25 cellular contexts compared by ENCODE assay signal in genomic region chr11:94423467-94423866, GRCh38. TPM values are rescaled to one million over a fixed set of nuclear protein-coding genes. Genes with fewer than 3 reads are reported as not detected.
DNase-seq lines count a peak whose midpoint lies in the region; ATAC-seq and TF ChIP-seq lines count a peak whose summit lies in the region.
"Had no signal": no experiment of that assay in that cellular context is flagged by ENCODE, and none has a peak within 500 bp of the region (broad histone marks: within the 10 kb centered on the region; RNA-seq: fewer than 3 reads in every experiment).

No MANE protein-coding gene starts in this region.

- H3K4me1 Mint-ChIP-seq in H9 (peaks cover 6 to 12% of the 10 kb centered on the region in 2 experiments), endodermal cell (no peaks in the 10 kb centered on the region)

- H2BK5ac ChIP-seq in H9 (ENCODE audit: insufficient read length, low read length) = no peak overlapping the region

- no peaks in the 10 kb centered on the region for H3K27me3 ChIP-seq in H9 (ENCODE audit: insufficient read depth, low read length)
- H3K27me3 ChIP-seq in thyroid gland = no peaks in the 10 kb centered on the region
- no peaks in the 10 kb centered on the region for H3K27me3 ChIP-seq in breast epithelium
- H3K27me3 ChIP-seq in endodermal cell (ENCODE audit: control insufficient read depth, insufficient read depth, low read length, poor library complexity, severe bottlenecking) = no peaks in the 10 kb centered on the region
- H3K27me3 ChIP-seq: Peyer's patch, SJSA1 had no signal

- H3K4me1 ChIP-seq in H9 (ENCODE audit: insufficient read depth, low read length) = no peaks in the 10 kb centered on the region
- peaks cover 4 to 14% of the 10 kb centered on the region in 2 donors for H3K4me1 ChIP-seq in thyroid gland
- H3K4me1 ChIP-seq in breast epithelium = no peaks in the 10 kb centered on the region
- H3K4me1 ChIP-seq in endodermal cell (ENCODE audit: control insufficient read depth, insufficient read depth, low read length) = no peaks in the 10 kb centered on the region
- H3K4me1 ChIP-seq: Peyer's patch, SJSA1 had no signal

- no peak overlapping the region for H3K4me2 ChIP-seq in H9 (ENCODE audit: insufficient read depth, insufficient read length, low read length)
- H3K4me2 ChIP-seq: A549 had no signal

- peak overlapping the region in 1 of 3 experiments; percentile 28; a peak in 1 of 7 replicates for H3K27ac Mint-ChIP-seq in H9
- H3K27ac Mint-ChIP-seq in endodermal cell = no peak overlapping the region

- no peak overlapping the region for H2BK15ac ChIP-seq in H9 (ENCODE audit: low read depth, low read length)

- H3K79me1 ChIP-seq in H9 (ENCODE audit: insufficient read depth, low read depth, low read length, poor library complexity, severe bottlenecking) = no peaks in the 10 kb centered on the region

- H3K27me3 Mint-ChIP-seq in H9 (ENCODE audit: low read depth) (no peaks in the 10 kb centered on the region; the same call in 1 of the 2 replicates), endodermal cell (ENCODE audit: insufficient read depth) (no peaks in the 10 kb centered on the region)
- H3K27me3 Mint-ChIP-seq: CD4-positive, CD25-positive, alpha-beta regulatory T cell had no signal

- H3K4me3 ChIP-seq in epithelial cell of proximal tubule (ENCODE audit: low read depth, low read length) (no peak overlapping the region), thyroid gland (replicated peaks in 1 of 3) (no peak overlapping the region), breast epithelium (no peak overlapping the region), endodermal cell (ENCODE audit: low read length) (no peak overlapping the region)
- H3K4me3 ChIP-seq: A549, Peyer's patch, SJSA1 had no signal

- H2AK5ac ChIP-seq in H9 (ENCODE audit: insufficient read length, low read length) = no peak overlapping the region

- TF ChIP-seq CTCF in H9 (conservative IDR thresholded peaks at IDR 0.05) (no peak), epithelial cell of proximal tubule (conservative IDR thresholded peaks at IDR 0.05; ENCODE audit: low read depth, low read length) (peak; percentile 36), thyroid gland (IDR thresholded peaks at IDR 0.05) (peak in 4 of 6 experiments; percentile 20 to 51 (median 42)), breast epithelium (IDR thresholded peaks at IDR 0.05) (no peak), endodermal cell (conservative IDR thresholded peaks at IDR 0.05) (no peak)

- peak in 1 of 2 donors; percentile 24 for TF ChIP-seq POLR2A in thyroid gland (IDR thresholded peaks at IDR 0.05)
- TF ChIP-seq POLR2A in breast epithelium (IDR thresholded peaks at IDR 0.05) = no peak

- no peak overlapping the region for H2AFZ ChIP-seq in H9 (ENCODE audit: low read length)

- no peak overlapping the region for H4K5ac ChIP-seq in H9 (ENCODE audit: insufficient read length, low read depth, low read length)

- peaks cover 7 to 35% (median 21%) of the 10 kb centered on the region in 3 experiments for H3K36me3 Mint-ChIP-seq in H9 (ENCODE audit: insufficient read depth in 1 of 3, low read depth in 3 of 3)
- H3K36me3 Mint-ChIP-seq in endodermal cell (ENCODE audit: low read depth) = peaks cover 41% of the 10 kb centered on the region

- no peak for ATAC-seq in HG02610 (IDR thresholded peaks at IDR 0.05; ENCODE audit: unreplicated experiment)
- no peak for ATAC-seq in GM21367 (IDR thresholded peaks at IDR 0.05; ENCODE audit: unreplicated experiment)
- ATAC-seq: A549, HCT116 had no signal

- H3K79me2 ChIP-seq in H9 (ENCODE audit: insufficient read depth, low read length) = no peaks in the 10 kb centered on the region

- WGBS in H9 (ENCODE audit: extremely low coverage, insufficient read length, low lambda C conversion rate) = no CpG with 5 or more reads among the region's 3 CpGs
- 31 to 72% methylated on average over 3 of the region's 3 CpGs for WGBS in thyroid gland, 2 donors
- 80 to 90% methylated on average over 1 to 3 of the region's 3 CpGs for WGBS in endodermal cell (ENCODE audit: insufficient coverage in 1 of 2, insufficient read length in 1 of 2), 2 experiments

- intact Hi-C loops in thyroid gland (cut with DNase I) = loop anchor here (10.0 kb wide), 1 partner anchor 249 kb away; no protein-coding TSS in a partner anchor
- intact Hi-C loops in breast epithelium (cut with DNase I; ENCODE audit: low total_unique reads) = no loop called here

- no peak overlapping the region for H3K4ac ChIP-seq in H9 (ENCODE audit: low read depth, low read length)

- H4K91ac ChIP-seq in H9 (ENCODE audit: insufficient read length, low read depth, low read length) = no peak overlapping the region

- no peak overlapping the region for H4K8ac ChIP-seq in H9 (replicated peaks; ENCODE audit: insufficient read length, low read depth, low read length)

- no peak overlapping the region for H2BK20ac ChIP-seq in H9 (ENCODE audit: low read depth, low read length, poor library complexity, severe bottlenecking)

- H3K9me3 Mint-ChIP-seq in H9 (peaks cover 0 to 2% of the 10 kb centered on the region in 2 experiments; a peak in 1 of 5 replicates), endodermal cell (peaks cover 6% of the 10 kb centered on the region)

- H3K56ac ChIP-seq in H9 (ENCODE audit: insufficient read length, low read depth, low read length) = no peak overlapping the region

- peaks cover 0 to 2% of the 10 kb centered on the region in 2 donors for H3K36me3 ChIP-seq in thyroid gland
- H3K36me3 ChIP-seq in breast epithelium = peaks cover 5% of the 10 kb centered on the region
- H3K36me3 ChIP-seq in endodermal cell (ENCODE audit: control insufficient read depth, insufficient read depth, low read length) = peaks cover 30% of the 10 kb centered on the region
- H3K36me3 ChIP-seq: SJSA1 had no signal

- H3K14ac ChIP-seq in H9 (ENCODE audit: insufficient read depth, low read length) = peak overlapping the region; percentile 25; the same call in 1 of the 2 replicates

- H3K18ac ChIP-seq in H9 (ENCODE audit: insufficient read length, low read depth, low read length) = no peak overlapping the region

- no peak overlapping the region for H3K4me3 Mint-ChIP-seq in H9
- H3K4me3 Mint-ChIP-seq in endodermal cell = no peak overlapping the region
- H3K4me3 Mint-ChIP-seq: CD4-positive, CD25-positive, alpha-beta regulatory T cell had no signal

- H2BK12ac ChIP-seq in H9 (ENCODE audit: insufficient read length, low read depth, low read length) = no peak overlapping the region

- H3K23ac ChIP-seq in H9 (ENCODE audit: insufficient read length, low read depth, low read length) = no peak overlapping the region

- no peaks in the 10 kb centered on the region for H3K23me2 ChIP-seq in H9 (ENCODE audit: insufficient read length, low read depth, low read length, poor library complexity, severe bottlenecking)

- DNase-seq in H9 (no peak), epithelial cell of proximal tubule (ENCODE audit: low read depth) (peak; percentile 36), left kidney (ENCODE audit: low read depth, low spot score) (peak; percentile 90), thyroid gland (peak; percentile 82 to 90), breast epithelium (ENCODE audit: low spot score in 2 of 2) (no peak), endodermal cell (no peak)
- DNase-seq: CD4-positive, CD25-positive, alpha-beta regulatory T cell; DMS153; GOT3; IMR-90; Karpas-422; MV-4-11; NCI-H1105 treated with DMSO at 0.1 percent for 48 hours; NCI-H2029 treated with DMSO at 0.1 percent for 48 hours; NCI-H226; NCI-H510A treated with DMSO at 0.1 percent for 48 hours; NCI-H82; Peyer's patch had no signal

- H3K9me3 ChIP-seq in H9 (ENCODE audit: control insufficient read depth, low read depth, low read length) (no peaks in the 10 kb centered on the region), thyroid gland (no peaks in the 10 kb centered on the region), breast epithelium (no peaks in the 10 kb centered on the region), endodermal cell (ENCODE audit: control insufficient read depth, low read length) (peaks cover 7% of the 10 kb centered on the region)
- H3K9me3 ChIP-seq: A549, Peyer's patch, SJSA1 had no signal

- H4K20me1 ChIP-seq in H9 (ENCODE audit: control insufficient read depth, insufficient read depth, insufficient read length) = no peaks in the 10 kb centered on the region

- H3K9ac ChIP-seq in H9 (ENCODE audit: extremely low read depth, insufficient read length, low read length) (no peak overlapping the region), endodermal cell (ENCODE audit: extremely low read depth, low read length, poor library complexity, severe bottlenecking) (no peak overlapping the region)

- H2BK120ac ChIP-seq in H9 (ENCODE audit: low read depth, low read length, poor library complexity, severe bottlenecking) = no peak overlapping the region

- H3K27ac ChIP-seq in H9 (ENCODE audit: insufficient read length, low read depth, low read length) (no peak overlapping the region), thyroid gland (peak overlapping the region; percentile 33 to 72 (median 49)), breast epithelium (no peak overlapping the region), endodermal cell (ENCODE audit: low read depth, low read length) (no peak overlapping the region)
- H3K27ac ChIP-seq: A549, Peyer's patch, SJSA1 had no signal

- no peak overlapping the region for H3T11ph ChIP-seq in H9 (ENCODE audit: low read length)

RNA-seq across cellular contexts. Expression of gene GPR83, which starts 22.2 kb away (rescaled TPM):
- 0.15 TPM in 1 of 2 replicates, not detected in the other for total RNA-seq in H9 (2021)
- 0.07 and 0.12 TPM in 2 replicates for total RNA-seq in epithelial cell of proximal tubule
- 1 to 10 TPM in 3 of 4 donors, under 1 TPM in 1; 0.81 to 9.4 (median 4.4) TPM for total RNA-seq in thyroid gland
- 1 to 10 TPM in 1 of 3 donors, under 1 TPM in 1, not detected in 1; 0.15 to 3.3 TPM for total RNA-seq in breast epithelium
- total RNA-seq in endodermal cell = under 1 TPM; 0.13 to 0.26 TPM
- 0.18 TPM for polyA plus RNA-seq in endodermal cell (2013, experiment 1 of 2)
- 0.29 TPM for polyA plus RNA-seq in endodermal cell (2013, experiment 2 of 2)
- total RNA-seq: G401, M059J, SJSA1 had no signal

Comparison
In these comparisons a context has a peak if more than half of its experiments do, and no peak if none do; other contexts are left out.
1. DNase-seq: peak in epithelial cell of proximal tubule (single experiment), left kidney (single experiment) and thyroid gland (2 of 2); none in H9 (single experiment), breast epithelium (0 of 2) and endodermal cell (single experiment).
2. H3K27ac ChIP-seq: peak in thyroid gland (3 of 3); none in H9 (single experiment), breast epithelium (0 of 2) and endodermal cell (single experiment).
3. CTCF ChIP-seq: peak in epithelial cell of proximal tubule (single experiment) and thyroid gland (4 of 6); none in H9 (single experiment), breast epithelium (0 of 3) and endodermal cell (single experiment).